11 cellular contexts compared by ENCODE assay signal in the genomic region with DNA sequence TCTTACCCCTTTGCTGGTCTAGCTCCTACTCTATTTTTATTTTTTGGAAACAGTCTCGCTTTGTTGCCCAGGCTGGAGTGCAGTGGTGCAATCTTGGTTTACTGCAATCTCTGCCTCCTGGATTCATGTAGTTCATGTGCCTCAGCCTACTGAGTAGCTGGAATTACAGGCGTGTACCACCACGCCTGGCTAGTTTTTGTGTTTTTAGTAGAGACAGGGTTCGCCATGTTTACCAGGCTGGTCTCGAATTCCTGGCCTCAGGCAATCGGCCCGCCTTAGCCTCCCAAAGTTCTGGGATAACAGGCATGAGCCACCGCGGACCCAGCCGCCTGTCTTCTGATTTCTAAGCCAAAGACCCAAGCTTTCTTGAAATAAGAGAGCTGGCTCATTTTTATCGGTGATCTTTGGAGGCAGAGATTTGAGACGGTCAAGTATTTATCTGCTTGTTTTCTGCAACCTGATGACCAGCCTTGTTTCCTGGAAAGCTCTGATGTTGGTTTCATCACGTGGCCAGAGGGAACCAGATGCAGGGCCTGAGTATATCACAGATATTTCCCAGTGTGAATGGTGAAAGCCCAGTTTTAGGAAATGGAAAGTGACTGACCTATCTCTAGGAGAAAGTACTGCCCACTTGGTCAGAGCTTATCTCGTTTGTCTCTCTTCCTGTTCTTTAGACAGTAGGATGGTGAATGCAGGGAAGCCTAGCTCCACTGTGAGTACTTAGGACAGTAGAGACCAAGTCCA. TPM values are rescaled to one million over a fixed set of nuclear protein-coding genes. Genes with fewer than 3 reads are reported as not detected.
DNase-seq lines count a peak whose midpoint lies in the region; ATAC-seq, FAIRE-seq and TF ChIP-seq lines count a peak whose summit lies in the region.
"Had no signal": no experiment of that assay in that cellular context is flagged by ENCODE, and none has a peak within 500 bp of the region (broad histone marks: within the 10 kb centered on the region; RNA-seq: fewer than 3 reads in every experiment).

No MANE protein-coding gene starts in this region.

- intact Hi-C loops in kidney (cut with DNase I), result no loop called here

- H3K9ac ChIP-seq in kidney (ENCODE audit: low read length in 2 of 2), result no peak overlapping the region

- H3K4me1 Mint-ChIP-seq in stimulated activated effector memory CD8-positive, alpha-beta T cell treated with anti-CD3 and anti-CD28 coated beads, Interleukin-12 subunit alpha, Interleukin-12 subunit beta, amount 100 ng/mL, for 72 hours, result peaks cover 11% of the 10 kb centered on the region
- H3K4me1 Mint-ChIP-seq in activated CD4-positive, alpha-beta T cell treated with anti-CD3 and anti-CD28 coated beads, Interleukin-2, amount 10 ng/mL, durations not matched to agents 7 days and 5 days, result peaks cover 8% of the 10 kb centered on the region

- H3K4me3 ChIP-seq in bronchial epithelial cell (ENCODE audit: low read depth, low read length) (no peak overlapping the region), kidney (ENCODE audit: low read length in 2 of 2) (no peak overlapping the region)
- H3K4me3 ChIP-seq: mucosa of descending colon had no signal

- H3K27ac Mint-ChIP-seq in stimulated activated effector memory CD8-positive, alpha-beta T cell treated with anti-CD3 and anti-CD28 coated beads, Interleukin-12 subunit alpha, Interleukin-12 subunit beta, amount 100 ng/mL, for 72 hours, result peak overlapping the region; percentile 40
- H3K27ac Mint-ChIP-seq in activated CD4-positive, alpha-beta T cell treated with anti-CD3 and anti-CD28 coated beads, Interleukin-2, amount 10 ng/mL, durations not matched to agents 7 days and 5 days, result no peak overlapping the region

- H3K27ac ChIP-seq in kidney (ENCODE audit: low read depth in 2 of 2, low read length in 2 of 2), result peak overlapping the region; percentile 5 to 20

- H3K4me3 Mint-ChIP-seq in stimulated activated effector memory CD8-positive, alpha-beta T cell treated with anti-CD3 and anti-CD28 coated beads, Interleukin-12 subunit alpha, Interleukin-12 subunit beta, amount 100 ng/mL, for 72 hours, result no peak overlapping the region
- no peak overlapping the region for H3K4me3 Mint-ChIP-seq in activated CD4-positive, alpha-beta T cell treated with anti-CD3 and anti-CD28 coated beads, Interleukin-2, amount 10 ng/mL, durations not matched to agents 7 days and 5 days

- H3K4me1 ChIP-seq in kidney (ENCODE audit: control insufficient read depth in 1 of 2, insufficient read depth in 1 of 2, low read depth in 1 of 2, low read length in 2 of 2), result peaks cover 8 to 9% of the 10 kb centered on the region in 2 donors

- H3K27me3 Mint-ChIP-seq in activated CD4-positive, alpha-beta T cell treated with anti-CD3 and anti-CD28 coated beads, Interleukin-2, amount 10 ng/mL, durations not matched to agents 7 days and 5 days, result no peaks in the 10 kb centered on the region

- CTCF ChIA-PET in activated CD4-positive, alpha-beta T cell treated with anti-CD3 and anti-CD28 coated beads, Interleukin-2, amount 10 ng/mL, durations not matched to agents 7 days and 5 days (lab: Charles Lee), result interaction anchor here (0.6 to 2.7 kb wide), 9 partner anchors 8 to 58 kb away, joined by 3 to 13 read pairs (median 4); a partner anchor contains a TSS

- DNase-seq in OCI-M1 (lab: John Stamatoyannopoulos, UW), result peak; percentile 99
- peak; percentile 60 for DNase-seq in bronchial epithelial cell (ENCODE audit: low read depth)
- no peak for DNase-seq in kidney
- no peak for DNase-seq in stimulated activated effector memory CD8-positive, alpha-beta T cell treated with anti-CD3 and anti-CD28 coated beads, Interleukin-12 subunit alpha, Interleukin-12 subunit beta, amount 100 ng/mL, for 72 hours (ENCODE audit: low spot score in 2 of 2)
- no peak for DNase-seq in activated gamma-delta T cell treated with Interleukin-2 at 50 U/mL for 16 hours
- no peak for DNase-seq in activated CD4-positive, alpha-beta T cell treated with anti-CD3 and anti-CD28 coated beads, Interleukin-2, amount 10 ng/mL, durations not matched to agents 7 days and 5 days
- no peak for DNase-seq in mesenteric fat pad (ENCODE audit: low spot score)
- DNase-seq: activated CD4-positive, alpha-beta T cell treated with anti-CD3 and anti-CD28 coated beads, Interleukin-2, amount 50 U/mL, for 4 hours; cortex of kidney; mucosa of descending colon had no signal

- no peaks in the 10 kb centered on the region for H3K36me3 ChIP-seq in bronchial epithelial cell (ENCODE audit: control insufficient read depth, insufficient read depth, low read length)
- H3K36me3 ChIP-seq in kidney (ENCODE audit: control insufficient read depth in 1 of 2, insufficient read depth in 2 of 2, low read length in 2 of 2), result peaks cover 3 to 11% of the 10 kb centered on the region in 2 donors

- ATAC-seq in stimulated activated effector memory CD8-positive, alpha-beta T cell treated with anti-CD3 and anti-CD28 coated beads, Interleukin-12 subunit alpha, Interleukin-12 subunit beta, amount 100 ng/mL, for 72 hours, result no peak
- ATAC-seq: mucosa of descending colon had no signal

- TF ChIP-seq CTCF in bronchial epithelial cell (IDR thresholded peaks at IDR 0.05; ENCODE audit: insufficient read depth, low read length, severe bottlenecking) (no peak), kidney (IDR thresholded peaks at IDR 0.05; ENCODE audit: borderline replicate concordance, extremely low read depth, insufficient read depth) (no peak)

- peaks cover 44% of the 10 kb centered on the region for H3K36me3 Mint-ChIP-seq in stimulated activated effector memory CD8-positive, alpha-beta T cell treated with anti-CD3 and anti-CD28 coated beads, Interleukin-12 subunit alpha, Interleukin-12 subunit beta, amount 100 ng/mL, for 72 hours
- H3K36me3 Mint-ChIP-seq in activated CD4-positive, alpha-beta T cell treated with anti-CD3 and anti-CD28 coated beads, Interleukin-2, amount 10 ng/mL, durations not matched to agents 7 days and 5 days (ENCODE audit: low read depth), result peaks cover 6% of the 10 kb centered on the region

- no peaks in the 10 kb centered on the region for H3K9me3 ChIP-seq in kidney (ENCODE audit: control insufficient read depth in 1 of 2, low read length in 2 of 2)
- H3K9me3 ChIP-seq: mucosa of descending colon had no signal

- no peaks in the 10 kb centered on the region for H3K9me3 Mint-ChIP-seq in stimulated activated effector memory CD8-positive, alpha-beta T cell treated with anti-CD3 and anti-CD28 coated beads, Interleukin-12 subunit alpha, Interleukin-12 subunit beta, amount 100 ng/mL, for 72 hours
- H3K9me3 Mint-ChIP-seq in activated CD4-positive, alpha-beta T cell treated with anti-CD3 and anti-CD28 coated beads, Interleukin-2, amount 10 ng/mL, durations not matched to agents 7 days and 5 days, result no peaks in the 10 kb centered on the region

- no peaks in the 10 kb centered on the region for H3K27me3 ChIP-seq in bronchial epithelial cell (ENCODE audit: control insufficient read depth, insufficient read depth, low read length)

- POLR2A ChIA-PET in activated CD4-positive, alpha-beta T cell treated with anti-CD3 and anti-CD28 coated beads, Interleukin-2, amount 10 ng/mL, durations not matched to agents 7 days and 5 days (lab: Charles Lee), result interaction anchor here (0.5 to 0.6 kb wide), 2 partner anchors 12 to 174 kb away, joined by 7 to 9 read pairs; no protein-coding TSS in a partner anchor

- FAIRE-seq in bronchial epithelial cell (lab: Jason Lieb, UNC) (peak; percentile 23), kidney (lab: Jason Lieb, UNC) (no peak)
- FAIRE-seq: G401.6 had no signal

RNA-seq across cellular contexts. Expression of a gene that starts 5.7 kb away (rescaled TPM):
- total RNA-seq in bronchial epithelial cell, result 3.2 and 8.1 TPM in 2 replicates
- total RNA-seq in kidney, result 37.4 TPM
- polyA plus RNA-seq in kidney (ENCODE audit: insufficient read depth, low read depth, low replicate concordance), result 16.4 TPM
- 10 to 100 TPM; 28.6 to 30.9 TPM for total RNA-seq in activated CD4-positive, alpha-beta T cell treated with anti-CD3 and anti-CD28 coated beads, Interleukin-2, amount 10 ng/mL, durations not matched to agents 7 days and 5 days
- total RNA-seq in mesenteric fat pad, result 226 TPM

RNA-seq across cellular contexts. Expression of a gene that starts 26.3 kb away (rescaled TPM):
- total RNA-seq in bronchial epithelial cell (12.4 and 91.5 TPM in 2 replicates), kidney (846 TPM), mesenteric fat pad (923 TPM)
- 776 TPM for polyA plus RNA-seq in kidney (ENCODE audit: insufficient read depth, low read depth, low replicate concordance)
- total RNA-seq in activated CD4-positive, alpha-beta T cell treated with anti-CD3 and anti-CD28 coated beads, Interleukin-2, amount 10 ng/mL, durations not matched to agents 7 days and 5 days, result 1 to 10 TPM; 2.0 to 3.1 TPM

RNA-seq across cellular contexts. Expression of a gene that starts 28.8 kb away (rescaled TPM):
- total RNA-seq in bronchial epithelial cell (148 and 226 TPM in 2 replicates), kidney (90.2 TPM), mesenteric fat pad (110 TPM)
- polyA plus RNA-seq in kidney (ENCODE audit: insufficient read depth, low read depth, low replicate concordance), result 29.4 TPM
- total RNA-seq in activated CD4-positive, alpha-beta T cell treated with anti-CD3 and anti-CD28 coated beads, Interleukin-2, amount 10 ng/mL, durations not matched to agents 7 days and 5 days, result 10 to 100 TPM; 48.4 to 52.1 TPM

RNA-seq across cellular contexts. Expression of a gene that starts 59.0 kb away (rescaled TPM):
- total RNA-seq in bronchial epithelial cell (27.9 and 40.3 TPM in 2 replicates), kidney (70.2 TPM), mesenteric fat pad (68.1 TPM)
- 14.5 TPM for polyA plus RNA-seq in kidney (ENCODE audit: insufficient read depth, low read depth, low replicate concordance)
- 100 to 1,000 TPM; 187 to 224 TPM for total RNA-seq in activated CD4-positive, alpha-beta T cell treated with anti-CD3 and anti-CD28 coated beads, Interleukin-2, amount 10 ng/mL, durations not matched to agents 7 days and 5 days

RNA-seq across cellular contexts. Expression of a gene that starts 59.6 kb away (rescaled TPM):
- 5.8 and 7.6 TPM in 2 replicates for total RNA-seq in bronchial epithelial cell
- total RNA-seq in kidney, result 24.7 TPM
- 8.5 TPM for polyA plus RNA-seq in kidney (ENCODE audit: insufficient read depth, low read depth, low replicate concordance)
- total RNA-seq in activated CD4-positive, alpha-beta T cell treated with anti-CD3 and anti-CD28 coated beads, Interleukin-2, amount 10 ng/mL, durations not matched to agents 7 days and 5 days, result 10 to 100 TPM; 22.2 to 23.8 TPM
- total RNA-seq in mesenteric fat pad, result 21.9 TPM

Comparison
In these comparisons a context has a peak if more than half of its experiments do, and no peak if none do; other contexts are left out.
1. DNase-seq: peak in OCI-M1 (single experiment) and bronchial epithelial cell (single experiment); none in kidney (single experiment), stimulated activated effector memory CD8-positive, alpha-beta T cell treated with anti-CD3 and anti-CD28 coated beads, Interleukin-12 subunit alpha, Interleukin-12 subunit beta, amount 100 ng/mL, for 72 hours (0 of 2), activated gamma-delta T cell treated with Interleukin-2 at 50 U/mL for 16 hours (single experiment), activated CD4-positive, alpha-beta T cell treated with anti-CD3 and anti-CD28 coated beads, Interleukin-2, amount 10 ng/mL, durations not matched to agents 7 days and 5 days (single experiment) and mesenteric fat pad (single experiment).